In genomic region chr1:227909188-227909587, GRCh38 we compare ENCODE assay signal across 28 cellular contexts. TPM values are rescaled to one million over a fixed set of nuclear protein-coding genes. Genes with fewer than 3 reads are reported as not detected.
"Had no signal": no experiment of that assay in that cellular context is flagged by ENCODE, and none has a peak within 500 bp of the region (broad histone marks: within the 10 kb centered on the region; RNA-seq: fewer than 3 reads in every experiment).

No MANE protein-coding gene starts in this region.

- H3K9ac ChIP-seq: parathyroid adenoma had no signal

- H3K4me1 ChIP-seq: colonic mucosa, gastroesophageal sphincter, heart left ventricle, left lung, parathyroid adenoma, right lobe of liver, tibial artery, upper lobe of left lung had no signal

- DNase-seq: colonic mucosa; effector CD8-positive, alpha-beta T cell; foreskin keratinocyte; left cardiac atrium; mesenchymal stem cell; midbrain; naive thymus-derived CD4-positive, alpha-beta T cell; occipital lobe; right lobe of liver; small intestine; stimulated activated CD4-positive, alpha-beta T cell treated with anti-CD3 and anti-CD28 coated beads, Interleukin-15, amount 100 ng/mL, for 24 hours; stimulated activated CD4-positive, alpha-beta T cell treated with anti-CD3 and anti-CD28 coated beads, Interleukin-2, amount 100 ng/mL, for 48 hours; stimulated activated CD8-positive, alpha-beta memory T cell treated with anti-CD3 and anti-CD28 coated beads, Interleukin-4, amount 100 ng/mL, for 48 hours; stimulated activated naive CD4-positive, alpha-beta T cell treated with Interleukin-2 at 50 U/mL for 16 hours; stomach; tibial artery; upper lobe of left lung had no signal

- H2AFZ ChIP-seq: hepatocyte, parathyroid adenoma had no signal

- H3K4me2 ChIP-seq: hepatocyte had no signal

- H3K79me2 ChIP-seq: hepatocyte, parathyroid adenoma had no signal

- H3K9me3 Mint-ChIP-seq: dendritic cell treated with granulocyte-macrophage colony-stimulating factor and Interleukin-4, amounts not matched to agents 40 ng/mL and 50 ng/mL, for 4 days; naive thymus-derived CD4-positive, alpha-beta T cell; nephron progenitor cell had no signal

- H3K4me3 ChIP-seq: colonic mucosa, esophagus muscularis mucosa, gastroesophageal sphincter, heart left ventricle, hepatocyte, left lung, right lobe of liver, stomach, tibial artery, upper lobe of left lung had no signal

- H3K9me3 ChIP-seq: colonic mucosa, esophagus muscularis mucosa, gastroesophageal sphincter, heart left ventricle, left lung, right lobe of liver, stomach, tibial artery, upper lobe of left lung had no signal

- H3K4me3 Mint-ChIP-seq: dendritic cell treated with granulocyte-macrophage colony-stimulating factor and Interleukin-4, amounts not matched to agents 40 ng/mL and 50 ng/mL, for 4 days; naive thymus-derived CD4-positive, alpha-beta T cell; nephron progenitor cell had no signal

- H3K36me3 ChIP-seq: colonic mucosa, esophagus muscularis mucosa, gastroesophageal sphincter, heart left ventricle, left lung, right lobe of liver, stomach, tibial artery, upper lobe of left lung had no signal

- H3K27ac ChIP-seq: colonic mucosa, esophagus muscularis mucosa, foreskin keratinocyte, gastroesophageal sphincter, heart left ventricle, hepatocyte, left lung, parathyroid adenoma, right lobe of liver, stomach, tibial artery, upper lobe of left lung had no signal

- ATAC-seq: foreskin keratinocyte; gastroesophageal sphincter; heart left ventricle; left cardiac atrium; left lung; naive thymus-derived CD4-positive, alpha-beta T cell; right lobe of liver had no signal

- FAIRE-seq: endothelial cell of umbilical vein, islet of Langerhans, small intestine had no signal

- H3K27me3 ChIP-seq: colonic mucosa, esophagus muscularis mucosa, foreskin keratinocyte, gastroesophageal sphincter, heart left ventricle, hepatocyte, right lobe of liver, stomach, upper lobe of left lung had no signal

- H3K27ac Mint-ChIP-seq: dendritic cell treated with granulocyte-macrophage colony-stimulating factor and Interleukin-4, amounts not matched to agents 40 ng/mL and 50 ng/mL, for 4 days; progenitor cell of endocrine pancreas had no signal

- H3K36me3 Mint-ChIP-seq: naive thymus-derived CD4-positive, alpha-beta T cell had no signal

RNA-seq across cellular contexts. Expression of gene WNT9A, which starts 38.5 kb away (rescaled TPM):
- polyA plus RNA-seq: naive thymus-derived CD4-positive, alpha-beta T cell had no signal
